Comparison of ENCODE assay signal across 14 cellular contexts in genomic region chr17:78110363-78111011, GRCh38. TPM values are rescaled to one million over a fixed set of nuclear protein-coding genes. Genes with fewer than 3 reads are reported as not detected.
DNase-seq lines count a peak whose midpoint lies in the region; ATAC-seq, FAIRE-seq and TF ChIP-seq lines count a peak whose summit lies in the region.
"Had no signal": no experiment of that assay in that cellular context is flagged by ENCODE, and none has a peak within 500 bp of the region (broad histone marks: within the 10 kb centered on the region; RNA-seq: fewer than 3 reads in every experiment).

No MANE protein-coding gene starts in this region.

- TF ChIP-seq CTCF in kidney (IDR thresholded peaks at IDR 0.05; ENCODE audit: borderline replicate concordance, extremely low read depth, insufficient read depth): no peak
- TF ChIP-seq CTCF in breast epithelium (IDR thresholded peaks at IDR 0.05): no peak

- no peaks in the 10 kb centered on the region for H3K9me3 Mint-ChIP-seq in activated naive CD8-positive, alpha-beta T cell treated with anti-CD3 and anti-CD28 coated beads for 36 hours
- H3K9me3 Mint-ChIP-seq in activated naive CD8-positive, alpha-beta T cell treated with anti-CD3 and anti-CD28 coated beads, Interleukin-2, amount 50 U/mL, for 24 hours: no peaks in the 10 kb centered on the region

- TF ChIP-seq POLR2A in breast epithelium (IDR thresholded peaks at IDR 0.05): no peak

- H3K4me3 Mint-ChIP-seq in activated naive CD8-positive, alpha-beta T cell treated with anti-CD3 and anti-CD28 coated beads for 36 hours: no peak overlapping the region
- H3K4me3 Mint-ChIP-seq in activated naive CD8-positive, alpha-beta T cell treated with anti-CD3 and anti-CD28 coated beads, Interleukin-2, amount 50 U/mL, for 24 hours: no peak overlapping the region

- H3K9me3 ChIP-seq in kidney (ENCODE audit: control insufficient read depth in 1 of 2, low read length in 2 of 2) (no peaks in the 10 kb centered on the region), breast epithelium (no peaks in the 10 kb centered on the region)

- DNase-seq in activated naive CD8-positive, alpha-beta T cell treated with anti-CD3 and anti-CD28 coated beads for 36 hours: no peak
- no peak for DNase-seq in activated naive CD8-positive, alpha-beta T cell treated with anti-CD3 and anti-CD28 coated beads, Interleukin-2, amount 50 U/mL, for 24 hours
- DNase-seq in kidney (peak; percentile 55), NCI-H1105 (lab: John Stamatoyannopoulos, UW) (no peak), breast epithelium (ENCODE audit: low spot score in 2 of 2) (no peak), NCI-H510A (lab: John Stamatoyannopoulos, UW) (no peak)
- DNase-seq: DMS79, NCI-H1417, NCI-H526 treated with DMSO at 0.1 percent for 48 hours, RPMI8226 had no signal

- H3K4me1 Mint-ChIP-seq in activated naive CD8-positive, alpha-beta T cell treated with anti-CD3 and anti-CD28 coated beads for 36 hours: peaks cover 41% of the 10 kb centered on the region
- H3K4me1 Mint-ChIP-seq in activated naive CD8-positive, alpha-beta T cell treated with anti-CD3 and anti-CD28 coated beads, Interleukin-2, amount 50 U/mL, for 24 hours: peaks cover 39% of the 10 kb centered on the region

- intact Hi-C loops in kidney (cut with DNase I) (loop anchor here (10.0 kb wide), 2 partner anchors 64 to 134 kb away; no protein-coding TSS in a partner anchor), breast epithelium (cut with DNase I; ENCODE audit: low total_unique reads) (loop anchor here (5.0 to 10.0 kb wide), 2 partner anchors 64 to 142 kb away; no protein-coding TSS in a partner anchor)

- H3K27ac ChIP-seq in angular gyrus (ENCODE audit: low read depth, low read length): peak overlapping the region; percentile 99
- no peak overlapping the region for H3K27ac ChIP-seq in kidney (ENCODE audit: low read depth in 2 of 2, low read length in 2 of 2)
- H3K27ac ChIP-seq in temporal lobe (ENCODE audit: low read depth, low read length): peak overlapping the region; percentile 51
- no peak overlapping the region for H3K27ac ChIP-seq in breast epithelium

- no peaks in the 10 kb centered on the region for H3K27me3 Mint-ChIP-seq in activated naive CD8-positive, alpha-beta T cell treated with anti-CD3 and anti-CD28 coated beads for 36 hours
- no peaks in the 10 kb centered on the region for H3K27me3 Mint-ChIP-seq in activated naive CD8-positive, alpha-beta T cell treated with anti-CD3 and anti-CD28 coated beads, Interleukin-2, amount 50 U/mL, for 24 hours

- no peak for FAIRE-seq in kidney (lab: Jason Lieb, UNC)

- no peak for ATAC-seq in activated naive CD8-positive, alpha-beta T cell treated with anti-CD3 and anti-CD28 coated beads, Interleukin-2, amount 50 U/mL, for 24 hours

- H3K9ac ChIP-seq in kidney (ENCODE audit: low read length in 2 of 2): no peak overlapping the region

- H3K4me3 ChIP-seq in kidney (ENCODE audit: low read length in 2 of 2): no peak overlapping the region
- no peak overlapping the region for H3K4me3 ChIP-seq in breast epithelium

- peak overlapping the region; percentile 43 for H3K27ac Mint-ChIP-seq in activated naive CD8-positive, alpha-beta T cell treated with anti-CD3 and anti-CD28 coated beads for 36 hours
- H3K27ac Mint-ChIP-seq in activated naive CD8-positive, alpha-beta T cell treated with anti-CD3 and anti-CD28 coated beads, Interleukin-2, amount 50 U/mL, for 24 hours: no peak overlapping the region

- peaks cover 21% of the 10 kb centered on the region for H3K36me3 Mint-ChIP-seq in activated naive CD8-positive, alpha-beta T cell treated with anti-CD3 and anti-CD28 coated beads for 36 hours
- peaks cover 18% of the 10 kb centered on the region for H3K36me3 Mint-ChIP-seq in activated naive CD8-positive, alpha-beta T cell treated with anti-CD3 and anti-CD28 coated beads, Interleukin-2, amount 50 U/mL, for 24 hours (ENCODE audit: low read depth)

- H3K36me3 ChIP-seq in kidney (ENCODE audit: control insufficient read depth in 1 of 2, insufficient read depth in 2 of 2, low read length in 2 of 2): peaks cover 0 to 5% of the 10 kb centered on the region in 2 donors
- H3K36me3 ChIP-seq in breast epithelium: no peaks in the 10 kb centered on the region

- H3K4me1 ChIP-seq in kidney (ENCODE audit: control insufficient read depth in 1 of 2, insufficient read depth in 1 of 2, low read depth in 1 of 2, low read length in 2 of 2): peaks cover 0 to 5% of the 10 kb centered on the region in 2 donors
- no peaks in the 10 kb centered on the region for H3K4me1 ChIP-seq in breast epithelium

- no peaks in the 10 kb centered on the region for H3K27me3 ChIP-seq in breast epithelium

RNA-seq across cellular contexts. Expression of gene TMC6, which starts 18.1 kb away (rescaled TPM):
- total RNA-seq in activated naive CD8-positive, alpha-beta T cell treated with anti-CD3 and anti-CD28 coated beads for 36 hours: 100 to 1,000 TPM; 119 to 125 TPM
- 115 TPM for total RNA-seq in kidney
- polyA plus RNA-seq in kidney (ENCODE audit: insufficient read depth, low read depth, low replicate concordance): 15.0 TPM
- total RNA-seq in temporal lobe: 2.0 TPM
- total RNA-seq in breast epithelium: 10 to 100 TPM; 18.6 to 45.9 (median 28.4) TPM

RNA-seq across cellular contexts. Expression of gene TMC8, which starts 20.1 kb away (rescaled TPM):
- 100 to 1,000 TPM; 133 to 136 TPM for total RNA-seq in activated naive CD8-positive, alpha-beta T cell treated with anti-CD3 and anti-CD28 coated beads for 36 hours
- 35.9 TPM for total RNA-seq in kidney
- polyA plus RNA-seq in kidney (ENCODE audit: insufficient read depth, low read depth, low replicate concordance): 1.0 TPM
- 0.49 TPM for total RNA-seq in temporal lobe
- total RNA-seq in breast epithelium: 1 to 10 TPM; 4.2 to 9.9 (median 8.8) TPM

RNA-seq across cellular contexts. Expression of gene C17orf99, which starts 35.7 kb away (rescaled TPM):
- total RNA-seq in activated naive CD8-positive, alpha-beta T cell treated with anti-CD3 and anti-CD28 coated beads for 36 hours: not detected
- not detected for total RNA-seq in kidney
- polyA plus RNA-seq in kidney (ENCODE audit: insufficient read depth, low read depth, low replicate concordance): not detected
- not detected for total RNA-seq in temporal lobe
- not detected for total RNA-seq in breast epithelium
- total RNA-seq: pulmonary artery endothelial cell had no signal
- polyA plus RNA-seq: adipose tissue had no signal

RNA-seq across cellular contexts. Expression of gene SYNGR2, which starts 57.9 kb away (rescaled TPM):
- total RNA-seq in activated naive CD8-positive, alpha-beta T cell treated with anti-CD3 and anti-CD28 coated beads for 36 hours: 100 to 1,000 TPM; 126 to 127 TPM
- total RNA-seq in kidney (165 TPM), temporal lobe (3.0 TPM), breast epithelium (10 to 100 TPM; 37.8 to 69.5 (median 64.2) TPM)
- polyA plus RNA-seq in kidney (ENCODE audit: insufficient read depth, low read depth, low replicate concordance): 149 TPM

Comparison
In these comparisons a context has a peak if more than half of its experiments do, and no peak if none do; other contexts are left out.
1. H3K27ac ChIP-seq: peak in angular gyrus (single experiment) and temporal lobe (single experiment); none in kidney (0 of 2) and breast epithelium (0 of 2).